ENCODE assay signal across 8 cellular contexts in genomic region chr1:93878889-93879586, GRCh38. TPM values are rescaled to one million over a fixed set of nuclear protein-coding genes. Genes with fewer than 3 reads are reported as not detected.
DNase-seq lines count a peak whose midpoint lies in the region; ATAC-seq and TF ChIP-seq lines count a peak whose summit lies in the region.

DNTTIP2 (minus strand) TSS chr1:93879206; CDS start chr1:93879148, 58 bp downstream.

- H3K27ac ChIP-seq in Peyer's patch (peak within 1 kb of the TSS; percentile 79 to 94 (median 90)), muscle layer of duodenum (ENCODE audit: low read length) (peak within 1 kb of the TSS; percentile 95)

- no peak for TF ChIP-seq CTCF in Peyer's patch (IDR thresholded peaks at IDR 0.05)

- peak; percentile 71 to 74 for TF ChIP-seq POLR2A in Peyer's patch (IDR thresholded peaks at IDR 0.05)

- in situ Hi-C loops in KBM-7 (cut with MboI; ENCODE audit: low pct_unique_long_range_greater_than_20kb, low sequenced_read_pairs), result no loop called here

- H3K9me3 ChIP-seq in Peyer's patch, result no peaks in the 10 kb centered on the region
- H3K9me3 ChIP-seq in muscle layer of duodenum (ENCODE audit: control insufficient read depth in 1 of 2, low read length in 2 of 2), result no peaks in the 10 kb centered on the region

- H3K27me3 ChIP-seq in Peyer's patch (no peaks in the 10 kb centered on the region), muscle layer of duodenum (ENCODE audit: low read depth, low read length) (no peaks in the 10 kb centered on the region)

- peak; percentile 94 for ATAC-seq in GM21717 (IDR thresholded peaks at IDR 0.05; ENCODE audit: unreplicated experiment)
- ATAC-seq in esophagus mucosa, result peak; percentile 95

- H3K36me3 ChIP-seq in Peyer's patch (peaks cover 0 to 35% (median 0%) of the 10 kb centered on the region in 3 donors), muscle layer of duodenum (ENCODE audit: control insufficient read depth in 1 of 2, insufficient read depth in 2 of 2, low read length in 2 of 2) (peaks cover 31 to 32% of the 10 kb centered on the region in 2 donors)

- H3K4me3 ChIP-seq in Peyer's patch, result peak within 1 kb of the TSS; percentile 57 to 99 (median 80)
- H3K4me3 ChIP-seq in muscle layer of duodenum (ENCODE audit: low read depth in 1 of 2, low read length in 2 of 2), result peak within 1 kb of the TSS; percentile 96 to 97

- H3K4me1 ChIP-seq in Peyer's patch (peaks cover 0 to 32% (median 10%) of the 10 kb centered on the region in 4 donors), muscle layer of duodenum (ENCODE audit: control insufficient read depth in 1 of 2, insufficient read depth in 2 of 2, low read length in 2 of 2) (peaks cover 14 to 29% of the 10 kb centered on the region in 2 donors)

- DNase-seq in DMS53 (lab: John Stamatoyannopoulos, UW), result peak; percentile 99
- DNase-seq in KBM-7, result peak; percentile 88
- peak; percentile 89 to 96 (median 92) for DNase-seq in Peyer's patch
- DNase-seq in activated T-cell treated with anti-CD3 and anti-CD28 coated beads, Interleukin-2, amount 50 U/mL, for 48 hours, result peak; percentile 93 to 94
- peak; percentile 85 for DNase-seq in stimulated activated CD8-positive, alpha-beta memory T cell treated with anti-CD3 and anti-CD28 coated beads, Interleukin-7, amount 100 ng/mL, for 4 hours (ENCODE audit: low read depth in 2 of 2)

RNA-seq across cellular contexts. Expression of gene DNTTIP2, which starts in this region (rescaled TPM):
- 10 to 100 TPM; 15.7 to 52.8 (median 37.4) TPM for total RNA-seq in Peyer's patch
- total RNA-seq in esophagus mucosa, result 48.5 TPM

Comparison
In these comparisons a context has a peak if more than half of its experiments do, and no peak if none do; other contexts are left out.
1. Peak in every context shown above with its lines: DNase-seq, ATAC-seq, H3K4me3 ChIP-seq and H3K27ac ChIP-seq.